ENCODE assay signal across 1 cellular context in genomic region chr2:71925268-71926097, GRCh38.
TF ChIP-seq lines count a peak whose summit lies in the region.

No MANE protein-coding gene starts in this region.

TF ChIP-seq in IMR-90, 13 proteins besides CTCF, POLR2A, EP300 and RAD21 (continued from another document):
- no peak for TF ChIP-seq ELK1 (IDR thresholded peaks at IDR 0.05; ENCODE audit: borderline replicate concordance, low read depth, low read length)
- no peak for TF ChIP-seq CEBPB (IDR thresholded peaks at IDR 0.05; ENCODE audit: low read depth, low read length)
- TF ChIP-seq RFX5 (IDR thresholded peaks at IDR 0.05; ENCODE audit: low read depth, low read length) = no peak
- no peak for TF ChIP-seq MAZ (IDR thresholded peaks at IDR 0.05; ENCODE audit: borderline replicate concordance, low read depth, low read length)
- TF ChIP-seq NFE2L2 (IDR thresholded peaks at IDR 0.05; ENCODE audit: low read depth, low read length) = no peak
- no peak for TF ChIP-seq MXI1 (IDR thresholded peaks at IDR 0.05; ENCODE audit: borderline replicate concordance, low read depth, low read length)
- TF ChIP-seq CHD1 (IDR thresholded peaks at IDR 0.05; ENCODE audit: low read depth, low read length) = no peak
- no peak for TF ChIP-seq SMC3 (IDR thresholded peaks at IDR 0.05; ENCODE audit: low read depth, low read length)
- TF ChIP-seq BHLHE40 (IDR thresholded peaks at IDR 0.05; ENCODE audit: low read depth, low read length) = no peak
- no peak for TF ChIP-seq MAFK (IDR thresholded peaks at IDR 0.05; ENCODE audit: low read depth, low read length)
- no peak for TF ChIP-seq RCOR1 (IDR thresholded peaks at IDR 0.05; ENCODE audit: insufficient replicate concordance, low read length)
- TF ChIP-seq USF2 (IDR thresholded peaks at IDR 0.05; ENCODE audit: low read depth, low read length) = no peak
